In genomic region chr10:78260141-78260540, GRCh38 we compare ENCODE assay signal across 1 cellular context.
TF ChIP-seq lines count a peak whose summit lies in the region.

No MANE protein-coding gene starts in this region.

TF ChIP-seq in HepG2, 621 proteins besides CTCF, POLR2A, EP300 and RAD21:
- TF ChIP-seq XBP1 (CRISPR knock-in tag; IDR thresholded peaks at IDR 0.05) = no peak
- TF ChIP-seq POLR2AphosphoS5 (IDR thresholded peaks at IDR 0.05; ENCODE audit: low read depth, low read length) = no peak
- no peak for TF ChIP-seq ZNF230 (CRISPR knock-in tag; IDR thresholded peaks at IDR 0.05)
- no peak for TF ChIP-seq ZNF354B (CRISPR knock-in tag; IDR thresholded peaks at IDR 0.05)
- no peak for TF ChIP-seq SPEN (CRISPR knock-in tag; IDR thresholded peaks at IDR 0.05; ENCODE audit: low read depth)
- TF ChIP-seq NCOA5 (CRISPR knock-in tag; IDR thresholded peaks at IDR 0.05) = no peak
- TF ChIP-seq ZNF121 (CRISPR knock-in tag; IDR thresholded peaks at IDR 0.05) = no peak
- peak; percentile 44 for TF ChIP-seq STAG1 (CRISPR knock-in tag; IDR thresholded peaks at IDR 0.05)
- TF ChIP-seq CEBPB (IDR thresholded peaks at IDR 0.05; ENCODE audit: borderline replicate concordance, low read depth, low read length) = peak; percentile 16; the same call in 1 of the 2 replicates
- no peak for TF ChIP-seq ZNF780A (CRISPR knock-in tag; IDR thresholded peaks at IDR 0.05)
- no peak for TF ChIP-seq SMAD3 (CRISPR knock-in tag; IDR thresholded peaks at IDR 0.05)
- no peak for TF ChIP-seq NFKBIZ (CRISPR knock-in tag; IDR thresholded peaks at IDR 0.05)
- peak; percentile 17; the same call in 1 of the 2 replicates for TF ChIP-seq ZNF331 (CRISPR knock-in tag; IDR thresholded peaks at IDR 0.05)
- TF ChIP-seq KLF9 (CRISPR knock-in tag; IDR thresholded peaks at IDR 0.05; ENCODE audit: low read depth) = no peak
- TF ChIP-seq ZBTB37 (CRISPR knock-in tag; IDR thresholded peaks at IDR 0.05) = no peak
- no peak for TF ChIP-seq ZNF577 (CRISPR knock-in tag; IDR thresholded peaks at IDR 0.05; ENCODE audit: borderline replicate concordance, low read depth)
- no peak for TF ChIP-seq TFDP1 (CRISPR knock-in tag; IDR thresholded peaks at IDR 0.05; ENCODE audit: borderline replicate concordance)
- TF ChIP-seq ZNF343 (CRISPR knock-in tag; IDR thresholded peaks at IDR 0.05) = no peak
- 0 out of 2 replicates have a peak, but pooled peaks have one; percentile 41 for TF ChIP-seq ISL2 (CRISPR knock-in tag; IDR thresholded peaks at IDR 0.05)
- TF ChIP-seq ZNF619 (CRISPR knock-in tag; IDR thresholded peaks at IDR 0.05) = no peak
